ENCODE assay signal across 9 cellular contexts in genomic region chr3:50674349-50675178, GRCh38. TPM values are rescaled to one million over a fixed set of nuclear protein-coding genes. Genes with fewer than 3 reads are reported as not detected.
DNase-seq lines count a peak whose midpoint lies in the region; ATAC-seq, FAIRE-seq and TF ChIP-seq lines count a peak whose summit lies in the region.
"Had no signal": no experiment of that assay in that cellular context is flagged by ENCODE, and none has a peak within 500 bp of the region (broad histone marks: within the 10 kb centered on the region; RNA-seq: fewer than 3 reads in every experiment).

A gene with protein sequence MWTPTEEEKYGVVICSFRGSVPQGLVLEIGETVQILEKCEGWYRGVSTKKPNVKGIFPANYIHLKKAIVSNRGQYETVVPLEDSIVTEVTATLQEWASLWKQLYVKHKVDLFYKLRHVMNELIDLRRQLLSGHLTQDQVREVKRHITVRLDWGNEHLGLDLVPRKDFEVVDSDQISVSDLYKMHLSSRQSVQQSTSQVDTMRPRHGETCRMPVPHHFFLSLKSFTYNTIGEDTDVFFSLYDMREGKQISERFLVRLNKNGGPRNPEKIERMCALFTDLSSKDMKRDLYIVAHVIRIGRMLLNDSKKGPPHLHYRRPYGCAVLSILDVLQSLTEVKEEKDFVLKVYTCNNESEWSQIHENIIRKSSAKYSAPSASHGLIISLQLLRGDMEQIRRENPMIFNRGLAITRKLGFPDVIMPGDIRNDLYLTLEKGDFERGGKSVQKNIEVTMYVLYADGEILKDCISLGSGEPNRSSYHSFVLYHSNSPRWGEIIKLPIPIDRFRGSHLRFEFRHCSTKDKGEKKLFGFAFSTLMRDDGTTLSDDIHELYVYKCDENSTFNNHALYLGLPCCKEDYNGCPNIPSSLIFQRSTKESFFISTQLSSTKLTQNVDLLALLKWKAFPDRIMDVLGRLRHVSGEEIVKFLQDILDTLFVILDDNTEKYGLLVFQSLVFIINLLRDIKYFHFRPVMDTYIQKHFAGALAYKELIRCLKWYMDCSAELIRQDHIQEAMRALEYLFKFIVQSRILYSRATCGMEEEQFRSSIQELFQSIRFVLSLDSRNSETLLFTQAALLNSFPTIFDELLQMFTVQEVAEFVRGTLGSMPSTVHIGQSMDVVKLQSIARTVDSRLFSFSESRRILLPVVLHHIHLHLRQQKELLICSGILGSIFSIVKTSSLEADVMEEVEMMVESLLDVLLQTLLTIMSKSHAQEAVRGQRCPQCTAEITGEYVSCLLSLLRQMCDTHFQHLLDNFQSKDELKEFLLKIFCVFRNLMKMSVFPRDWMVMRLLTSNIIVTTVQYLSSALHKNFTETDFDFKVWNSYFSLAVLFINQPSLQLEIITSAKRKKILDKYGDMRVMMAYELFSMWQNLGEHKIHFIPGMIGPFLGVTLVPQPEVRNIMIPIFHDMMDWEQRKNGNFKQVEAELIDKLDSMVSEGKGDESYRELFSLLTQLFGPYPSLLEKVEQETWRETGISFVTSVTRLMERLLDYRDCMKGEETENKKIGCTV (N-terminal part only) (plus strand): TSS chr3:50674927. CDS start chr3:50675264, 337 bp downstream.

- H3K27ac ChIP-seq in K562 (ENCODE audit: extremely low read depth, low read depth, low read length): no peak within 1 kb of the TSS
- H3K27ac ChIP-seq in iPS-18a (ENCODE audit: low read length): no peak within 1 kb of the TSS
- no peak within 1 kb of the TSS for H3K27ac ChIP-seq in skeletal muscle tissue (ENCODE audit: low read depth, low read length)

- in situ Hi-C loops in K562 (cut with MboI): no loop called here

- H3K36me3 ChIP-seq in ES-I3 (ENCODE audit: insufficient read depth, low read length) (no peaks in the 10 kb centered on the region), K562 (ENCODE audit: control insufficient read depth, insufficient read depth, low read length) (no peaks in the 10 kb centered on the region), iPS-18a (ENCODE audit: control insufficient read depth, low read depth, low read length) (no peaks in the 10 kb centered on the region), skeletal muscle tissue (ENCODE audit: control insufficient read depth in 3 of 3, insufficient read depth in 3 of 3, low read length in 3 of 3) (no peaks in the 10 kb centered on the region)

- TF ChIP-seq EP300 in K562 (IDR thresholded peaks at IDR 0.05; ENCODE audit: low read length): no peak

- CTCF ChIA-PET in K562 (lab: Yijun Ruan, JAX; ENCODE audit: low intra/inter-chr PET ratio): interaction anchor here (0.6 kb wide), 1 partner anchor 401 kb away, joined by 3 read pairs; no protein-coding TSS in a partner anchor

- no peak for TF ChIP-seq CTCF in K562 (IDR thresholded peaks at IDR 0.05 in 2 of 3, conservative IDR thresholded peaks at IDR 0.05 in 1 of 3; ENCODE audit: insufficient read depth in 2 of 3, low read depth in 1 of 3, low read length in 3 of 3)

- WGBS in K562 (ENCODE audit: insufficient coverage, low coverage, missing lambda C conversion rate): 14% methylated on average over 9 of the region's 89 CpGs

- H2AFZ ChIP-seq in K562 (ENCODE audit: low read depth, low read length): no peak within 1 kb of the TSS

- intact Hi-C loops in K562 (cut with micrococcal nuclease): loop anchor here (10.0 kb wide), 1 partner anchor 700 kb away; no protein-coding TSS in a partner anchor

- no peak within 1 kb of the TSS; the same call in 1 of the 2 replicates for H3K4me2 ChIP-seq in K562 (ENCODE audit: insufficient read depth, low read length)

- H3K9ac ChIP-seq in ES-I3 (ENCODE audit: low read depth, low read length): peak within 1 kb of the TSS; percentile 72
- peak within 1 kb of the TSS in 1 of 2 experiments; percentile 26; a peak in 2 of 4 replicates for H3K9ac ChIP-seq in K562 (ENCODE audit: insufficient read depth in 1 of 2, low read depth in 2 of 2, low read length in 2 of 2)
- H3K9ac ChIP-seq in iPS-18a (ENCODE audit: low read length): peak within 1 kb of the TSS; percentile 56
- H3K9ac ChIP-seq in skeletal muscle tissue (ENCODE audit: low read depth in 1 of 3, low read length in 3 of 3): peak within 1 kb of the TSS; percentile 20 to 72 (median 62)

- H3K9me3 ChIP-seq in ES-I3 (ENCODE audit: control insufficient read depth, insufficient read depth, low read length) (no peaks in the 10 kb centered on the region), K562 (replicated peaks; ENCODE audit: control insufficient read depth, insufficient read depth, low read depth, low read length) (no peaks in the 10 kb centered on the region), iPS-18a (ENCODE audit: control insufficient read depth, low read depth, low read length) (no peaks in the 10 kb centered on the region), skeletal muscle tissue (ENCODE audit: control insufficient read depth in 3 of 3, low read length in 3 of 3) (no peaks in the 10 kb centered on the region)

- peaks cover 11 to 27% of the 10 kb centered on the region in 2 experiments; a peak in 4 of 5 replicates for H3K27me3 ChIP-seq in K562 (ENCODE audit: control insufficient read depth in 2 of 2, insufficient read depth in 2 of 2, low read length in 2 of 2)
- peaks cover 29% of the 10 kb centered on the region for H3K27me3 ChIP-seq in iPS-18a (ENCODE audit: control insufficient read depth, insufficient read depth, low read length)
- H3K27me3 ChIP-seq in skeletal muscle tissue (ENCODE audit: control insufficient read depth in 3 of 3, insufficient read depth in 3 of 3, low read length in 3 of 3): peaks cover 0 to 13% (median 8%) of the 10 kb centered on the region in 3 donors

- no peak for FAIRE-seq in K562 (lab: Jason Lieb, UNC)
- FAIRE-seq: endometrium had no signal

- H3K9me1 ChIP-seq in K562 (ENCODE audit: control insufficient read depth, insufficient read depth, low read length): no peaks in the 10 kb centered on the region

- H3K4me3 ChIP-seq in K562 (peak within 1 kb of the TSS; percentile 16; the same call in 1 of the 2 replicates), iPS-18a (ENCODE audit: low read length) (peak within 1 kb of the TSS; percentile 80), skeletal muscle tissue (ENCODE audit: low read length in 3 of 3) (peak within 1 kb of the TSS; percentile 43 to 64 (median 60))

- no peaks in the 10 kb centered on the region for H3K79me2 ChIP-seq in K562 (ENCODE audit: control insufficient read depth, insufficient read depth, low read length)

- H3K4me1 ChIP-seq in ES-I3 (ENCODE audit: insufficient read depth, low read length) (peaks cover 14% of the 10 kb centered on the region), K562 (replicated peaks in 1 of 2; ENCODE audit: control insufficient read depth in 2 of 2, insufficient read depth in 2 of 2, low read length in 2 of 2) (peaks cover 0 to 14% of the 10 kb centered on the region in 2 experiments; a peak in 2 of 5 replicates), iPS-18a (ENCODE audit: control insufficient read depth, low read depth, low read length) (peaks cover 13% of the 10 kb centered on the region), skeletal muscle tissue (ENCODE audit: control insufficient read depth in 3 of 3, insufficient read depth in 3 of 3, low read length in 3 of 3) (peaks cover 0 to 4% (median 2%) of the 10 kb centered on the region in 3 donors)

- no peak for TF ChIP-seq POLR2A in K562 (conservative IDR thresholded peaks at IDR 0.05)

- POLR2A ChIA-PET in K562 (lab: Yijun Ruan, JAX): no interaction called here

- no peak for TF ChIP-seq RAD21 in K562 (CRISPR knock-in tag; conservative IDR thresholded peaks at IDR 0.05 in 1 of 2, IDR thresholded peaks at IDR 0.05 in 1 of 2)

- no TSS peak for BruUV-seq in K562 (replicated peaks; lab: Mats Ljungman, UMichigan)

- H4K20me1 ChIP-seq in K562 (replicated peaks; ENCODE audit: control insufficient read depth, insufficient read depth, low read length): no peaks in the 10 kb centered on the region; the same call in 1 of the 2 replicates

- DNase-seq in T-helper 9 cell (peak; percentile 49), K562 (ENCODE audit: extremely low read depth in 1 of 4, low spot score in 3 of 4) (peak; percentile 47 to 77 (median 69)), NCI-H1694 treated with DMSO at 0.1 percent for 48 hours (lab: John Stamatoyannopoulos, UW) (no peak)

- ATAC-seq in HG03442 (IDR thresholded peaks at IDR 0.05; ENCODE audit: unreplicated experiment) (peak; percentile 61), K562 (peak; percentile 95), GM19463 (IDR thresholded peaks at IDR 0.05; ENCODE audit: unreplicated experiment) (no peak)

TF ChIP-seq in K562, 482 proteins besides CTCF, POLR2A, EP300 and RAD21 (continues in another document):
- TF ChIP-seq E2F6 (IDR thresholded peaks at IDR 0.05; ENCODE audit: borderline replicate concordance in 1 of 2, extremely low read depth in 1 of 2, insufficient read depth in 1 of 2, insufficient read length in 1 of 2, low read depth in 1 of 2, low read length in 1 of 2, poor library complexity in 1 of 2, severe bottlenecking in 1 of 2) (peak; percentile 15 to 86), NFATC3 (IDR thresholded peaks at IDR 0.05) (peak; percentile 81; the same call in 1 of the 2 replicates), NFE2 (IDR thresholded peaks at IDR 0.05; ENCODE audit: low read depth) (no peak)

RNA-seq across cellular contexts. Expression of the gene that starts here (rescaled TPM):
- total RNA-seq in K562 (2011; cell fraction: chromatin; rRNA removed; ENCODE audit: low replicate concordance): 0.12 and 0.16 TPM in 2 replicates
- under 0.01 TPM in 1 of 2 replicates, not detected in the other for total RNA-seq in K562 (2011; cell fraction: nucleolus; rRNA removed)
- 0.07 TPM in 1 of 2 replicates, not detected in the other for total RNA-seq in K562 (2011; cell fraction: nucleoplasm; rRNA removed)
- total RNA-seq in K562 (2014; rRNA removed) (under 0.01 TPM in 1 of 2 replicates, not detected in the other), K562 (2014; rRNA removed; fragmentation: Illumina TruSeq; extraction: Trizol) (under 0.01 TPM in 1 of 2 replicates, not detected in the other), K562 (2015; rRNA removed; fragmentation: Illumina TruSeq; extraction: Trizol) (0.04 TPM in 1 of 2 replicates, not detected in the other), K562 (2021) (0.02 TPM in 2 replicates), skeletal muscle tissue (0.52 TPM)
- polyA plus RNA-seq in K562 (2011; rRNA removed) (0.01 and 0.03 TPM in 2 replicates), K562 (2014; fragmentation: Illumina TruSeq; extraction: Trizol) (not detected in 2 replicates), K562 (2014; fragmentation: Nextera tagmentation; extraction: Ambion mirVana) (under 1 TPM; 0.01 TPM), K562 (2014; rRNA removed) (0.03 TPM in 1 of 2 replicates, not detected in the other)
- polyA plus RNA-seq in K562 (2011; cell fraction: cytosol; rRNA removed): under 0.01 and 0.01 TPM in 2 replicates
- polyA plus RNA-seq in K562 (2011; cell fraction: nucleus; rRNA removed): 0.01 and 0.07 TPM in 2 replicates
- polyA plus RNA-seq in K562 (2012): 0.05 and 0.18 TPM in 2 replicates
- not detected in 2 replicates for polyA minus RNA-seq in K562 (2011; rRNA and poly(A)+ RNA removed)
- not detected in 2 replicates for polyA minus RNA-seq in K562 (2011; cell fraction: cytosol; rRNA and poly(A)+ RNA removed)
- under 0.01 and 0.11 TPM in 2 replicates for polyA minus RNA-seq in K562 (2011; cell fraction: nucleus; rRNA and poly(A)+ RNA removed)

Comparison
In these comparisons a context has a peak if more than half of its experiments do, and no peak if none do; other contexts are left out.
1. Peak in DNase-seq, ATAC-seq and H3K4me3 ChIP-seq in K562; RNA of the gene not detected or under 1 TPM.
2. H3K4me3 ChIP-seq: peak in every context shown above with its lines; median percentile 80 in iPS-18a; 60 in skeletal muscle tissue; 16 in K562.